8 cellular contexts compared by ENCODE assay signal in the genomic region with DNA sequence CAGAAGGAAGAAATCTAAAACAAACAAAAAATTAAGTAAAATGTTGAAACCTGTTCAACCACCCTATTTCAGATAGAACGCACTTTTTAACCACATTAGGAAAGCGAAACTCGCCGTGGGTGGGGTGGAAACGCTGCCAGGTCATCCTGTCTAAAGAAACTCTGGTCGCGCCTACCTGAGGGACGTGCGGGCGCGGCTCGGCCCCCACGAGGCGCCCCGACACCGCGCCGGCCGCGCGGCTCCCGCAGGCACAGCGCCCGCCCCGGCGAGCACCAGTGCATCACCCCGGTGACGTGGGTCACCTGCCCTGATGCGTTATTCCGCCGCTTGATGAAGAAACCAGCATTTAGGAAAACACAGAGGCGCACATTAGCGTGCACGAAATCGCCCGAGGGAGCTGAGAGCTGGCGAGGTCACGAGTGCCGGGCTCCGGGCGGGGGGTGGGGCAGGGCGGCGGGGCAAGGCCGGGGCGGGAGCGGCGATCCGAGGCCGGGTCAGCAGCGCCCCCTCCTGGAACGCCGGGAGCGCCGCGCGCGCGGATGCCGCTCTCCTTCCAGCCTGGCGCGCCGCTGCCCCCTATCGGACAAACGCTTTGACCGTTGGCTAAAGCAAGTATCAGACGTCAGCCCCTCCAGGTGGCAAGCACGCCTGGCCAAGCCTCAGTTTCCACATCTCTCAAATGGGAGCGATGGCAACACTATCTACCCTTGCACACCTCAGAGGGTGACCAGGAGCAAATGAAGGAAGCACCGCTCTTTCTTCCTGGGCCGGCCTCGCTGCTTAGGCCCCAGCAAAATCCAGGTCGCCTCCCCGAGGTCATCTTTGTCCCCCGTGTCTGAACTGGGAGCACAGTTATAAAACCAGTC. TPM values are rescaled to one million over a fixed set of nuclear protein-coding genes. Genes with fewer than 3 reads are reported as not detected.
DNase-seq lines count a peak whose midpoint lies in the region; ATAC-seq and TF ChIP-seq lines count a peak whose summit lies in the region.

No MANE protein-coding gene starts in this region.

- no peaks in the 10 kb centered on the region for H3K9me3 ChIP-seq in SU-DHL-6 (ENCODE audit: insufficient read depth, low read length)
- H3K9me3 ChIP-seq in transverse colon, result no peaks in the 10 kb centered on the region

- H3F3A ChIP-seq in SU-DHL-6 (ENCODE audit: insufficient read depth), result no peaks in the 10 kb centered on the region

- peak overlapping the region; percentile 65 for H3K9ac ChIP-seq in SU-DHL-6 (ENCODE audit: low read length)

- peak; percentile 83 for TF ChIP-seq CTCF in SU-DHL-6 (IDR thresholded peaks at IDR 0.05; ENCODE audit: insufficient read depth, low read length, poor library complexity, severe bottlenecking)
- peak; percentile 95 to 100 (median 98) for TF ChIP-seq CTCF in transverse colon (IDR thresholded peaks at IDR 0.05)

- peaks cover 0 to 49% (median 19%) of the 10 kb centered on the region in 4 donors for H3K4me1 ChIP-seq in transverse colon

- intact Hi-C loops in cardiac septum (cut with DNase I) (loop anchor here (2.0 to 5.0 kb wide), 3 partner anchors 39 to 196 kb away; partner anchors contain the start of gene KAT5), transverse colon (cut with DNase I; ENCODE audit: low total_unique reads) (loop anchor here (5.0 kb wide), 2 partner anchors 36 to 106 kb away; partner anchors contain the start of genes AP5B1 and KAT5)

- TF ChIP-seq EP300 in transverse colon (IDR thresholded peaks at IDR 0.05; ENCODE audit: low read depth), result no peak

- H3K9me3 Mint-ChIP-seq in activated naive CD8-positive, alpha-beta T cell treated with anti-CD3 and anti-CD28 coated beads, Interleukin-2, amount 50 U/mL, for 24 hours, result no peaks in the 10 kb centered on the region

- DNase-seq in GM04504 (ENCODE audit: low read depth) (peak; percentile 61), NCI-H1105 (lab: John Stamatoyannopoulos, UW) (peak; percentile 84), cardiac septum (ENCODE audit: low spot score) (peak; percentile 98), pons (ENCODE audit: low spot score) (peak; percentile 85), transverse colon (peak; percentile 98)
- DNase-seq in activated naive CD8-positive, alpha-beta T cell treated with anti-CD3 and anti-CD28 coated beads, Interleukin-2, amount 50 U/mL, for 24 hours, result peak; percentile 99

- H3K27ac ChIP-seq in SU-DHL-6 (ENCODE audit: low read depth, low read length), result no peak overlapping the region
- peak overlapping the region; percentile 82 to 86 (median 85) for H3K27ac ChIP-seq in transverse colon

- H3K36me3 ChIP-seq in SU-DHL-6 (ENCODE audit: low read length) (no peaks in the 10 kb centered on the region), transverse colon (no peaks in the 10 kb centered on the region)

- H3K27me3 Mint-ChIP-seq in activated naive CD8-positive, alpha-beta T cell treated with anti-CD3 and anti-CD28 coated beads, Interleukin-2, amount 50 U/mL, for 24 hours, result peaks cover 2% of the 10 kb centered on the region

- H3K4me3 ChIP-seq in SU-DHL-6 (ENCODE audit: insufficient read depth, low read length, poor library complexity, severe bottlenecking), result peak overlapping the region; percentile 66
- peak overlapping the region; percentile 4 to 65 (median 52) for H3K4me3 ChIP-seq in transverse colon

- in situ Hi-C loops in transverse colon (cut with MboI; ENCODE audit: low pct_ligation_motif_present in 1 of 4, low pct_unique_long_range_greater_than_20kb in 1 of 4, low sequenced_read_pairs in 3 of 4), result loop anchor here in 3 of 4 donors (25.0 kb wide), 1 partner anchor 106 kb away; the partner anchor contains the start of genes KAT5 (in 3 of the 3) and RNASEH2C (in 3 of the 3)

- no peaks in the 10 kb centered on the region for H3K27me3 ChIP-seq in SU-DHL-6 (ENCODE audit: low read length)
- no peaks in the 10 kb centered on the region for H3K27me3 ChIP-seq in transverse colon

- H3K9me2 ChIP-seq in SU-DHL-6 (replicated peaks; ENCODE audit: insufficient read depth, low read length), result no peaks in the 10 kb centered on the region

- peak; percentile 73 for ATAC-seq in HG02571 (IDR thresholded peaks at IDR 0.05; ENCODE audit: unreplicated experiment)
- peak; percentile 85 for ATAC-seq in activated naive CD8-positive, alpha-beta T cell treated with anti-CD3 and anti-CD28 coated beads, Interleukin-2, amount 50 U/mL, for 24 hours

- H3K36me3 Mint-ChIP-seq in activated naive CD8-positive, alpha-beta T cell treated with anti-CD3 and anti-CD28 coated beads, Interleukin-2, amount 50 U/mL, for 24 hours (ENCODE audit: low read depth), result no peaks in the 10 kb centered on the region

- 12% methylated on average over 42 of the region's 74 CpGs; no CpG with 5 or more reads in 1 of the 2 donors for WGBS in transverse colon (ENCODE audit: low coverage in 1 of 2), 2 donors

- peak overlapping the region; percentile 79 for H3K4me3 Mint-ChIP-seq in activated naive CD8-positive, alpha-beta T cell treated with anti-CD3 and anti-CD28 coated beads, Interleukin-2, amount 50 U/mL, for 24 hours

- H3K4me2 ChIP-seq in SU-DHL-6 (ENCODE audit: low read depth, low read length, poor library complexity, severe bottlenecking), result peak overlapping the region; percentile 65

- no peak for TF ChIP-seq POLR2A in transverse colon (IDR thresholded peaks at IDR 0.05)

- H2AFZ ChIP-seq in SU-DHL-6 (ENCODE audit: low read depth, low read length, severe bottlenecking), result peak overlapping the region; percentile 84

- peaks cover 19% of the 10 kb centered on the region for H3K4me1 Mint-ChIP-seq in activated naive CD8-positive, alpha-beta T cell treated with anti-CD3 and anti-CD28 coated beads, Interleukin-2, amount 50 U/mL, for 24 hours

- no peaks in the 10 kb centered on the region for H4K20me1 ChIP-seq in SU-DHL-6 (ENCODE audit: low read depth, low read length)

- peak overlapping the region; percentile 84 for H3K27ac Mint-ChIP-seq in activated naive CD8-positive, alpha-beta T cell treated with anti-CD3 and anti-CD28 coated beads, Interleukin-2, amount 50 U/mL, for 24 hours

- no peaks in the 10 kb centered on the region for H3K79me2 ChIP-seq in SU-DHL-6 (ENCODE audit: insufficient read depth, low read length)

RNA-seq across cellular contexts. Expression of gene SNX32, which starts 15.7 kb away (rescaled TPM):
- 0.54 TPM for total RNA-seq in cardiac septum
- 10 to 100 TPM in 1 of 4 donors, 1 to 10 TPM in 1, under 1 TPM in 1, not detected in 1; 0.60 to 10.0 (median 1.6) TPM for total RNA-seq in transverse colon

RNA-seq across cellular contexts. Expression of gene OVOL1, which starts 31.2 kb away (rescaled TPM):
- not detected for total RNA-seq in cardiac septum
- total RNA-seq in transverse colon, result 10 to 100 TPM; 19.9 to 44.8 (median 33.8) TPM

RNA-seq across cellular contexts. Expression of gene AP5B1, which starts 37.3 kb away (rescaled TPM):
- total RNA-seq in cardiac septum, result 8.7 TPM
- total RNA-seq in transverse colon, result 10 to 100 TPM; 24.9 to 33.7 (median 28.2) TPM

RNA-seq across cellular contexts. Expression of gene CFL1, which starts 39.9 kb away (rescaled TPM):
- total RNA-seq in cardiac septum (434 TPM), transverse colon (1,000 to 10,000 TPM; 1,308 to 1,852 (median 1,703) TPM)

RNA-seq across cellular contexts. Expression of gene MUS81, which starts 42.2 kb away (rescaled TPM):
- total RNA-seq in cardiac septum (37.6 TPM), transverse colon (100 to 1,000 TPM in 1 of 4 donors, 10 to 100 TPM in 3; 58.3 to 191 (median 81.2) TPM)

Comparison
In these comparisons a context has a peak if more than half of its experiments do, and no peak if none do; other contexts are left out.
1. RNA of gene OVOL1, which starts 31.2 kb away (total RNA-seq): 19.9 to 44.8 TPM in transverse colon; not detected in cardiac septum (single experiment); every median in the first group is over 10 times any median in the second.
2. Peak in every context shown above with its lines, with median percentiles within 50 percentile points of each other: DNase-seq.